In genomic region chr11:95923730-95924413, GRCh38 we compare ENCODE assay signal across 8 cellular contexts. TPM values are rescaled to one million over a fixed set of nuclear protein-coding genes. Genes with fewer than 3 reads are reported as not detected.
DNase-seq lines count a peak whose midpoint lies in the region; ATAC-seq and TF ChIP-seq lines count a peak whose summit lies in the region.

MTMR2 (minus strand) TSS chr11:95924107; CDS start chr11:95923954, 153 bp downstream.

- CTCF ChIA-PET in Caco-2 (lab: Charles Lee): interaction anchor here (1.7 to 2.5 kb wide), 3 partner anchors 75 to 419 kb away, joined by 6 to 21 read pairs (median 7); partner anchors contain the start of gene MAML2

- H3K4me1 ChIP-seq in Caco-2 (peaks cover 6% of the 10 kb centered on the region), esophagus squamous epithelium (peaks cover 4 to 48% (median 10%) of the 10 kb centered on the region in 3 donors)

- H3K9me3 ChIP-seq in Caco-2: no peaks in the 10 kb centered on the region
- H3K9me3 ChIP-seq in esophagus squamous epithelium: no peaks in the 10 kb centered on the region

- H3K27ac ChIP-seq in esophagus squamous epithelium: peak within 1 kb of the TSS; percentile 94 to 98 (median 96)

- intact Hi-C loops in Caco-2 (cut with micrococcal nuclease; ENCODE audit: unreplicated experiment) (loop anchor here (1.0 to 5.0 kb wide), 8 partner anchors 20 to 467 kb away; partner anchors contain the start of genes JRKL and MAML2), esophagus squamous epithelium (cut with DNase I) (no loop called here)

- POLR2A ChIA-PET in Caco-2 (lab: Charles Lee): interaction anchor here (0.5 to 1.2 kb wide), 8 partner anchors 8 to 466 kb away, joined by 3 to 8 read pairs (median 3); partner anchors contain the start of genes CCDC82 and JRKL

- H3K27me3 Mint-ChIP-seq in Caco-2 (ENCODE audit: insufficient read depth, unreplicated experiment): no peaks in the 10 kb centered on the region
- H3K27me3 Mint-ChIP-seq in activated T-cell treated with anti-CD3 and anti-CD28 coated beads, Interleukin-2, amount 50 U/mL, for 72 hours (ENCODE audit: low read depth): peaks cover 7% of the 10 kb centered on the region

- ATAC-seq in GM19455 (IDR thresholded peaks at IDR 0.05; ENCODE audit: unreplicated experiment): peak; percentile 99
- peak; percentile 76 for ATAC-seq in HG03575 (IDR thresholded peaks at IDR 0.05; ENCODE audit: extremely low read depth, insufficient number of reproducible peaks, low FRiP score, unreplicated experiment)
- ATAC-seq in activated T-cell treated with anti-CD3 and anti-CD28 coated beads, Interleukin-2, amount 50 U/mL, for 72 hours (replicated peaks in 1 of 2): peak; percentile 97 to 99
- ATAC-seq in stimulated activated effector memory CD8-positive, alpha-beta T cell treated with anti-CD3 and anti-CD28 coated beads, Interleukin-12 subunit alpha, Interleukin-12 subunit beta, amount 100 ng/mL, for 72 hours: peak; percentile 98

- peak in 1 of 2 experiments; percentile 14 for TF ChIP-seq CTCF in Caco-2 (IDR thresholded peaks at IDR 0.05; ENCODE audit: insufficient read depth in 1 of 2, low read depth in 1 of 2, low read length in 1 of 2, severe bottlenecking in 1 of 2, unreplicated experiment in 1 of 2)
- no peak for TF ChIP-seq CTCF in esophagus squamous epithelium (IDR thresholded peaks at IDR 0.05)

- no TSS peak for BruUV-seq in Caco-2 (replicated peaks; lab: Mats Ljungman, UMichigan)

- no peaks in the 10 kb centered on the region for H3K36me3 ChIP-seq in Caco-2 (ENCODE audit: control insufficient read depth, insufficient read depth, low read length)
- no peaks in the 10 kb centered on the region for H3K36me3 ChIP-seq in esophagus squamous epithelium

- H3K27me3 ChIP-seq in Caco-2 (replicated peaks; ENCODE audit: control insufficient read depth, insufficient read depth, low read length) (no peaks in the 10 kb centered on the region), esophagus squamous epithelium (no peaks in the 10 kb centered on the region)

- 0% methylated on average over 13 to 21 of the region's 49 CpGs for WGBS in esophagus squamous epithelium, 2 donors

- peak within 1 kb of the TSS; percentile 88 for H3K4me3 Mint-ChIP-seq in Caco-2 (ENCODE audit: unreplicated experiment)
- H3K4me3 Mint-ChIP-seq in activated T-cell treated with anti-CD3 and anti-CD28 coated beads, Interleukin-2, amount 50 U/mL, for 72 hours: peak within 1 kb of the TSS; percentile 94 to 98
- peak within 1 kb of the TSS; percentile 100 for H3K4me3 Mint-ChIP-seq in stimulated activated effector memory CD8-positive, alpha-beta T cell treated with anti-CD3 and anti-CD28 coated beads, Interleukin-12 subunit alpha, Interleukin-12 subunit beta, amount 100 ng/mL, for 72 hours

- TF ChIP-seq POLR2A in esophagus squamous epithelium (IDR thresholded peaks at IDR 0.05): peak in 2 of 4 donors; percentile 66

- DNase-seq in Caco-2 (peak; percentile 88 to 91), OCI-M2 (lab: John Stamatoyannopoulos, UW; ENCODE audit: unreplicated experiment) (peak; percentile 34), esophagus squamous epithelium (lab: John Stamatoyannopoulos, UW) (peak; percentile 7), myocyte (ENCODE audit: low read depth) (peak; percentile 83)
- peak; percentile 73 to 83 for DNase-seq in activated T-cell treated with anti-CD3 and anti-CD28 coated beads, Interleukin-2, amount 50 U/mL, for 72 hours
- DNase-seq in stimulated activated effector memory CD8-positive, alpha-beta T cell treated with anti-CD3 and anti-CD28 coated beads, Interleukin-12 subunit alpha, Interleukin-12 subunit beta, amount 100 ng/mL, for 72 hours (ENCODE audit: low spot score in 2 of 2): peak; percentile 57 to 84

- H3K4me1 Mint-ChIP-seq in Caco-2 (ENCODE audit: low read depth, unreplicated experiment): peaks cover 13% of the 10 kb centered on the region
- peaks cover 33% of the 10 kb centered on the region for H3K4me1 Mint-ChIP-seq in activated T-cell treated with anti-CD3 and anti-CD28 coated beads, Interleukin-2, amount 50 U/mL, for 72 hours (ENCODE audit: low read depth)
- H3K4me1 Mint-ChIP-seq in stimulated activated effector memory CD8-positive, alpha-beta T cell treated with anti-CD3 and anti-CD28 coated beads, Interleukin-12 subunit alpha, Interleukin-12 subunit beta, amount 100 ng/mL, for 72 hours: peaks cover 28% of the 10 kb centered on the region

- no peaks in the 10 kb centered on the region for H3K9me3 Mint-ChIP-seq in Caco-2 (ENCODE audit: unreplicated experiment)
- H3K9me3 Mint-ChIP-seq in activated T-cell treated with anti-CD3 and anti-CD28 coated beads, Interleukin-2, amount 50 U/mL, for 72 hours: no peaks in the 10 kb centered on the region
- H3K9me3 Mint-ChIP-seq in stimulated activated effector memory CD8-positive, alpha-beta T cell treated with anti-CD3 and anti-CD28 coated beads, Interleukin-12 subunit alpha, Interleukin-12 subunit beta, amount 100 ng/mL, for 72 hours: no peaks in the 10 kb centered on the region

- H3K36me3 Mint-ChIP-seq in Caco-2 (ENCODE audit: insufficient read depth, unreplicated experiment): peaks cover 11% of the 10 kb centered on the region
- peaks cover 3 to 8% of the 10 kb centered on the region in 2 donors for H3K36me3 Mint-ChIP-seq in activated T-cell treated with anti-CD3 and anti-CD28 coated beads, Interleukin-2, amount 50 U/mL, for 72 hours (ENCODE audit: insufficient read depth in 2 of 2)
- H3K36me3 Mint-ChIP-seq in stimulated activated effector memory CD8-positive, alpha-beta T cell treated with anti-CD3 and anti-CD28 coated beads, Interleukin-12 subunit alpha, Interleukin-12 subunit beta, amount 100 ng/mL, for 72 hours: peaks cover 7% of the 10 kb centered on the region

- H3K4me3 ChIP-seq in Caco-2 (ENCODE audit: low read depth, low read length) (peak within 1 kb of the TSS; percentile 84), esophagus squamous epithelium (peak within 1 kb of the TSS; percentile 74 to 94 (median 80))

- peak within 1 kb of the TSS; percentile 96 for H3K27ac Mint-ChIP-seq in Caco-2 (ENCODE audit: unreplicated experiment)
- peak within 1 kb of the TSS; percentile 100 for H3K27ac Mint-ChIP-seq in activated T-cell treated with anti-CD3 and anti-CD28 coated beads, Interleukin-2, amount 50 U/mL, for 72 hours
- H3K27ac Mint-ChIP-seq in stimulated activated effector memory CD8-positive, alpha-beta T cell treated with anti-CD3 and anti-CD28 coated beads, Interleukin-12 subunit alpha, Interleukin-12 subunit beta, amount 100 ng/mL, for 72 hours: peak within 1 kb of the TSS; percentile 100

RNA-seq across cellular contexts. Expression of gene MTMR2, which starts in this region (rescaled TPM):
- total RNA-seq in Caco-2 (2022): 75.2 and 76.4 TPM in 2 replicates
- 10 to 100 TPM; 36.3 to 40.1 TPM for total RNA-seq in activated T-cell treated with anti-CD3 and anti-CD28 coated beads, Interleukin-2, amount 50 U/mL, for 72 hours
- total RNA-seq in esophagus squamous epithelium: 10 to 100 TPM; 10.8 to 29.5 (median 21.5) TPM
- total RNA-seq in myocyte: 18.5 and 25.7 TPM in 2 replicates
- polyA plus RNA-seq in myocyte (2012): 18.9 TPM

Comparison
In these comparisons a context has a peak if more than half of its experiments do, and no peak if none do; other contexts are left out.
1. Peak in every context shown above with its lines: DNase-seq, ATAC-seq, H3K4me3 ChIP-seq and H3K27ac ChIP-seq.
2. DNase-seq: peak in every context shown above with its lines; median percentile 90 in Caco-2; 83 in myocyte; 78 in activated T-cell treated with anti-CD3 and anti-CD28 coated beads, Interleukin-2, amount 50 U/mL, for 72 hours; 70 in stimulated activated effector memory CD8-positive, alpha-beta T cell treated with anti-CD3 and anti-CD28 coated beads, Interleukin-12 subunit alpha, Interleukin-12 subunit beta, amount 100 ng/mL, for 72 hours; 34 in OCI-M2; 7 in esophagus squamous epithelium.